In the genomic region with DNA sequence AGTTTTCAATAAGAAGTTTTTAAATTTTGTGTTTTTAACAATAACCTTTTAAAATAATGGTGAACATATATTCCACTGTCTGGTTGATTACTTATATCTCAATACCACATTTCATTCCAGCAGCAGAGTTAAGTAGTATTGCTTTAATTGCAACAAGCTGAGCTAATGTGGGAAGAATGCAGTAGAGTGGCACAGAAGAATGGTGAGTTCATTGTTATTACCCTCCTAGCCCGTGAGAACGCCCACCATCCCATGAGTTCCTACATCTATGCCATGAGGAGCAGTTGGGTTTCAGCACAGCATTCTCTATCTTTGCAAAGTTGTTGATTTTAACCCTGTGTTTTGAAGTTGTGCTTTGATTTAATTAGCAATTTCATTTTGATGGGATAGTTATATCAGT, we compare ENCODE assay signal across 18 cellular contexts. TPM values are rescaled to one million over a fixed set of nuclear protein-coding genes. Genes with fewer than 3 reads are reported as not detected.
DNase-seq lines count a peak whose midpoint lies in the region; ATAC-seq and TF ChIP-seq lines count a peak whose summit lies in the region.
"Had no signal": no experiment of that assay in that cellular context is flagged by ENCODE, and none has a peak within 500 bp of the region (broad histone marks: within the 10 kb centered on the region; RNA-seq: fewer than 3 reads in every experiment).

No MANE protein-coding gene starts in this region.

- no peaks in the 10 kb centered on the region for H3K27me3 ChIP-seq in BJ (ENCODE audit: control insufficient read depth, insufficient read depth, low read length)
- no peaks in the 10 kb centered on the region for H3K27me3 ChIP-seq in esophagus muscularis mucosa
- H3K27me3 ChIP-seq: hepatocyte had no signal

- no peak overlapping the region for H3K27ac ChIP-seq in esophagus muscularis mucosa (replicated peaks in 1 of 4)

- ATAC-seq in GM21786 (IDR thresholded peaks at IDR 0.05; ENCODE audit: unreplicated experiment): no peak
- ATAC-seq: stimulated activated naive CD8-positive, alpha-beta T cell treated with anti-CD3 and anti-CD28 coated beads, Interleukin-15, amount 100 ng/mL, for 72 hours had no signal

- POLR2A ChIA-PET in BJ (lab: Charles Lee): no interaction called here

- CTCF ChIA-PET in BJ (lab: Yijun Ruan, JAX): interaction anchor here (0.9 to 3.4 kb wide), 4 partner anchors 9 to 349 kb away, joined by 3 to 23 read pairs (median 6); no protein-coding TSS in a partner anchor

- no peak for TF ChIP-seq POLR2A in esophagus muscularis mucosa (IDR thresholded peaks at IDR 0.05; ENCODE audit: low read depth)

- H3K36me3 ChIP-seq in BJ (ENCODE audit: control insufficient read depth, insufficient read depth, low read length) (no peaks in the 10 kb centered on the region; the same call in 1 of the 2 replicates), esophagus muscularis mucosa (no peaks in the 10 kb centered on the region)

- H3K4me3 ChIP-seq in BJ (ENCODE audit: low read depth, low read length) (no peak overlapping the region), esophagus muscularis mucosa (no peak overlapping the region)
- H3K4me3 ChIP-seq: hepatocyte had no signal

- DNase-seq in BJ (ENCODE audit: low read depth): peak; percentile 41
- DNase-seq in LHCN-M2 (ENCODE audit: low read depth): peak; percentile 86
- peak; percentile 83 for DNase-seq in dermis blood vessel endothelial cell
- DNase-seq in lung microvascular endothelial cell (ENCODE audit: low read depth in 2 of 2): peak; percentile 63 to 79
- no peak for DNase-seq in NCI-H1436 treated with DMSO at 0.1 percent for 48 hours (lab: John Stamatoyannopoulos, UW)
- DNase-seq in esophagus muscularis mucosa (ENCODE audit: extremely low spot score): no peak
- DNase-seq in cardiac septum (ENCODE audit: low spot score): no peak
- DNase-seq: activated CD4-positive, alpha-beta T cell treated with anti-CD3 and anti-CD28 coated beads, Interleukin-2, amount 10 ng/mL, durations not matched to agents 7 days and 5 days; activated naive CD4-positive, alpha-beta T cell; H7; NCI-H1694 treated with DMSO at 0.1 percent for 48 hours; stimulated activated CD4-positive, alpha-beta T cell treated with anti-CD3 and anti-CD28 coated beads, Interleukin-4, amount 100 ng/mL, for 4 hours; stimulated activated naive CD8-positive, alpha-beta T cell treated with anti-CD3 and anti-CD28 coated beads, Interleukin-15, amount 100 ng/mL, for 72 hours; T-cell had no signal

- H3K4me1 ChIP-seq in esophagus muscularis mucosa: no peaks in the 10 kb centered on the region

- WGBS in esophagus muscularis mucosa: 42% methylated on average over 2 of the region's 2 CpGs

- intact Hi-C loops in esophagus muscularis mucosa (cut with DNase I): no loop called here
- intact Hi-C loops in cardiac septum (cut with DNase I): no loop called here

- no peak for TF ChIP-seq EP300 in esophagus muscularis mucosa (IDR thresholded peaks at IDR 0.05)

- TF ChIP-seq CTCF in BJ (IDR thresholded peaks at IDR 0.05; ENCODE audit: insufficient read depth, low read depth, low read length) (no peak), esophagus muscularis mucosa (IDR thresholded peaks at IDR 0.05) (no peak)

- H3K9me3 ChIP-seq in esophagus muscularis mucosa: no peaks in the 10 kb centered on the region

RNA-seq across cellular contexts. Expression of gene NR2E3, which starts 17.8 kb away (rescaled TPM):
- 0.04 TPM in 1 of 2 replicates, not detected in the other for polyA plus RNA-seq in BJ (2011; rRNA removed)
- 0.15 and 0.43 TPM in 2 replicates for polyA minus RNA-seq in BJ (2011; rRNA and poly(A)+ RNA removed)
- total RNA-seq in LHCN-M2 (2014; rRNA removed): 0.06 TPM in 1 of 2 replicates, not detected in the other
- polyA plus RNA-seq in LHCN-M2 (2012): not detected
- total RNA-seq in dermis blood vessel endothelial cell: 0.05 TPM in 1 of 2 replicates, not detected in the other
- 0.20 and 0.22 TPM in 2 replicates for total RNA-seq in lung microvascular endothelial cell
- total RNA-seq in esophagus muscularis mucosa: not detected
- total RNA-seq in cardiac septum: not detected
- total RNA-seq: activated CD4-positive, alpha-beta T cell treated with anti-CD3 and anti-CD28 coated beads, Interleukin-2, amount 10 ng/mL, durations not matched to agents 7 days and 5 days; hepatocyte; mononuclear cell; pulmonary artery endothelial cell; T-cell had no signal

Comparison
In these comparisons a context has a peak if more than half of its experiments do, and no peak if none do; other contexts are left out.
1. DNase-seq: peak in BJ (single experiment), LHCN-M2 (single experiment), dermis blood vessel endothelial cell (single experiment) and lung microvascular endothelial cell (2 of 2); none in NCI-H1436 treated with DMSO at 0.1 percent for 48 hours (single experiment), esophagus muscularis mucosa (single experiment) and cardiac septum (single experiment).